ENCODE assay signal across 8 cellular contexts in genomic region chr20:3156811-3157619, GRCh38. TPM values are rescaled to one million over a fixed set of nuclear protein-coding genes. Genes with fewer than 3 reads are reported as not detected.
DNase-seq lines count a peak whose midpoint lies in the region; ATAC-seq, FAIRE-seq and TF ChIP-seq lines count a peak whose summit lies in the region.

No MANE protein-coding gene starts in this region.

- H3K9me2 ChIP-seq in GM23338 (ENCODE audit: insufficient read depth), result no peaks in the 10 kb centered on the region

- H3K4me3 Mint-ChIP-seq in GM23338, result peak overlapping the region; percentile 96; the same call in 1 of the 3 replicates

- H4K20me1 ChIP-seq in GM23338 (replicated peaks; ENCODE audit: insufficient read depth), result peaks cover 48% of the 10 kb centered on the region

- DNase-seq in GM12892 (ENCODE audit: insufficient read length), result no peak
- DNase-seq in GM23338 (ENCODE audit: low spot score), result no peak
- DNase-seq in SIG-M5 (lab: John Stamatoyannopoulos, UW), result peak; percentile 85
- peak; percentile 36 for DNase-seq in kidney tubule cell (ENCODE audit: low spot score)
- DNase-seq in SKM-1 (lab: John Stamatoyannopoulos, UW; ENCODE audit: unreplicated experiment), result no peak
- DNase-seq in SKM-1 treated with dmso at 0.1 percent for 144 hours (lab: John Stamatoyannopoulos, UW; ENCODE audit: unreplicated experiment), result no peak
- no peak for DNase-seq in small intestine
- no peak for DNase-seq in glomerular visceral epithelial cell (ENCODE audit: extremely low spot score)

- no peak overlapping the region for H3K4me2 ChIP-seq in GM23338

- H3K4me1 Mint-ChIP-seq in GM23338, result peaks cover 11% of the 10 kb centered on the region; the same call in 2 of the 3 replicates

- H3K9me3 ChIP-seq in small intestine (ENCODE audit: control insufficient read depth, low read depth), result no peaks in the 10 kb centered on the region

- 45 to 57% (median 46%) methylated on average over 8 of the region's 8 CpGs for WGBS in small intestine, 3 donors

- peaks cover 3% of the 10 kb centered on the region; the same call in 2 of the 3 replicates for H3K9me3 Mint-ChIP-seq in GM23338

- no peak overlapping the region for H3K4me3 ChIP-seq in GM23338
- H3K4me3 ChIP-seq in small intestine (ENCODE audit: low read depth in 1 of 2, low read length in 2 of 2), result no peak overlapping the region

- FAIRE-seq in GM12892 (lab: Jason Lieb, UNC), result peak; percentile 5
- no peak for FAIRE-seq in small intestine (lab: Jason Lieb, UNC)

- no peak overlapping the region for H2AFZ ChIP-seq in GM23338

- H3K27me3 ChIP-seq in GM23338 (ENCODE audit: insufficient read depth) (no peaks in the 10 kb centered on the region), small intestine (ENCODE audit: control insufficient read depth in 2 of 2, insufficient read depth in 2 of 2, low read length in 2 of 2) (no peaks in the 10 kb centered on the region)

- no peak for ATAC-seq in GM23338

- no peak overlapping the region for H3K27ac Mint-ChIP-seq in GM23338

- peaks cover 3% of the 10 kb centered on the region; the same call in 1 of the 2 replicates for H3F3A ChIP-seq in GM23338 (replicated peaks; ENCODE audit: low read depth)

- no peaks in the 10 kb centered on the region for H3K36me3 ChIP-seq in GM23338 (ENCODE audit: insufficient read depth)
- peaks cover 0 to 2% of the 10 kb centered on the region in 2 donors for H3K36me3 ChIP-seq in small intestine (ENCODE audit: control insufficient read depth in 2 of 2, insufficient read depth in 2 of 2, low read length in 2 of 2)

- no peaks in the 10 kb centered on the region; the same call in 2 of the 3 replicates for H3K36me3 Mint-ChIP-seq in GM23338 (ENCODE audit: low read depth)

- H3K27ac ChIP-seq in GM23338 (ENCODE audit: low read depth) (no peak overlapping the region), small intestine (ENCODE audit: low read depth in 1 of 2, low read length in 1 of 2) (peak overlapping the region in 1 of 2 donors; percentile 18)

- no peak for TF ChIP-seq CTCF in GM23338 (conservative IDR thresholded peaks at IDR 0.05; ENCODE audit: low read depth in 2 of 2)

- H3K79me2 ChIP-seq in GM23338 (replicated peaks; ENCODE audit: insufficient read depth), result peaks cover 75% of the 10 kb centered on the region

- peaks cover 19% of the 10 kb centered on the region for H3K27me3 Mint-ChIP-seq in GM23338 (ENCODE audit: insufficient read depth, low read depth, poor library complexity)

- TF ChIP-seq POLR2A in GM12892 (IDR thresholded peaks at IDR 0.05; ENCODE audit: low read depth, low read length), result no peak

- H3K4me1 ChIP-seq in GM23338 (ENCODE audit: insufficient read depth) (peaks cover 8% of the 10 kb centered on the region; the same call in 1 of the 2 replicates), small intestine (ENCODE audit: control insufficient read depth in 2 of 2, insufficient read depth in 1 of 2, low read depth in 1 of 2, low read length in 1 of 2) (peaks cover 8 to 10% of the 10 kb centered on the region in 2 donors)

TF ChIP-seq in GM23338, 12 proteins besides CTCF, POLR2A, EP300 and RAD21 (continues in another document):
- TF ChIP-seq NANOG (IDR thresholded peaks at IDR 0.05; ENCODE audit: borderline replicate concordance), result no peak
- TF ChIP-seq EZH2phosphoT487 (IDR thresholded peaks at IDR 0.05; ENCODE audit: unreplicated experiment), result no peak
- TF ChIP-seq ZNF114 (CRISPR knock-in tag; IDR thresholded peaks at IDR 0.05), result no peak
- TF ChIP-seq STAT1 (IDR thresholded peaks at IDR 0.05; ENCODE audit: unreplicated experiment), result no peak
- TF ChIP-seq ZNF331 (CRISPR knock-in tag; IDR thresholded peaks at IDR 0.05; ENCODE audit: low read depth), result no peak
- TF ChIP-seq CREB1 (CRISPR knock-in tag; IDR thresholded peaks at IDR 0.05; ENCODE audit: low read depth), result no peak
- no peak for TF ChIP-seq ZNF462 (CRISPR knock-in tag; IDR thresholded peaks at IDR 0.05)

RNA-seq across cellular contexts. Expression of gene FASTKD5, which starts 2.6 kb away (rescaled TPM):
- 16.0 TPM for polyA plus RNA-seq in GM12892 (2012; ENCODE audit: missing spikeins)
- total RNA-seq in GM23338 (2014; rRNA removed; shearing (Covaris generic)), result 30.7 and 32.8 TPM in 2 replicates
- polyA plus RNA-seq in GM23338 (2016; fragmentation: Nextera tagmentation; extraction: Ambion mirVana), result 12.2 and 12.9 TPM in 2 replicates
- 10 to 100 TPM; 11.3 to 13.7 (median 12.5) TPM for polyA plus RNA-seq in small intestine

RNA-seq across cellular contexts. Expression of gene UBOX5, which starts 2.6 kb away (rescaled TPM):
- polyA plus RNA-seq in GM12892 (2012; ENCODE audit: missing spikeins), result 2.2 TPM
- 4.3 and 5.7 TPM in 2 replicates for total RNA-seq in GM23338 (2014; rRNA removed; shearing (Covaris generic))
- 2.4 and 2.7 TPM in 2 replicates for polyA plus RNA-seq in GM23338 (2016; fragmentation: Nextera tagmentation; extraction: Ambion mirVana)
- polyA plus RNA-seq in small intestine, result 1 to 10 TPM; 4.0 to 4.6 (median 4.2) TPM

RNA-seq across cellular contexts. Expression of gene LZTS3, which starts 16.3 kb away (rescaled TPM):
- polyA plus RNA-seq in GM12892 (2012; ENCODE audit: missing spikeins), result 0.40 TPM
- total RNA-seq in GM23338 (2014; rRNA removed; shearing (Covaris generic)), result 29.4 and 40.7 TPM in 2 replicates
- 9.7 and 10.7 TPM in 2 replicates for polyA plus RNA-seq in GM23338 (2016; fragmentation: Nextera tagmentation; extraction: Ambion mirVana)
- 10 to 100 TPM in 1 of 3 donors, 1 to 10 TPM in 2; 7.3 to 19.9 (median 8.9) TPM for polyA plus RNA-seq in small intestine

RNA-seq across cellular contexts. Expression of gene DDRGK1, which starts 47.5 kb away (rescaled TPM):
- 19.3 TPM for polyA plus RNA-seq in GM12892 (2012; ENCODE audit: missing spikeins)
- total RNA-seq in GM23338 (2014; rRNA removed; shearing (Covaris generic)), result 34.8 and 44.0 TPM in 2 replicates
- polyA plus RNA-seq in GM23338 (2016; fragmentation: Nextera tagmentation; extraction: Ambion mirVana) (35.7 and 45.5 TPM in 2 replicates), small intestine (10 to 100 TPM; 37.1 to 96.9 (median 55.1) TPM)

RNA-seq across cellular contexts. Expression of gene ITPA, which starts 52.3 kb away (rescaled TPM):
- 55.7 TPM for polyA plus RNA-seq in GM12892 (2012; ENCODE audit: missing spikeins)
- 45.3 and 57.5 TPM in 2 replicates for total RNA-seq in GM23338 (2014; rRNA removed; shearing (Covaris generic))
- polyA plus RNA-seq in GM23338 (2016; fragmentation: Nextera tagmentation; extraction: Ambion mirVana), result 81.7 and 86.6 TPM in 2 replicates
- 10 to 100 TPM; 67.6 to 97.0 (median 71.8) TPM for polyA plus RNA-seq in small intestine

Comparison
In these comparisons a context has a peak if more than half of its experiments do, and no peak if none do; other contexts are left out.
1. DNase-seq: peak in SIG-M5 (single experiment) and kidney tubule cell (single experiment); none in GM12892 (single experiment), GM23338 (single experiment), SKM-1 (single experiment), SKM-1 treated with dmso at 0.1 percent for 144 hours (single experiment), small intestine (single experiment) and glomerular visceral epithelial cell (single experiment).